In genomic region chr2:191264647-191265079, GRCh38 we compare ENCODE assay signal across 1 cellular context.
TF ChIP-seq lines count a peak whose summit lies in the region.

No MANE protein-coding gene starts in this region.

TF ChIP-seq in SK-N-SH, 30 proteins besides CTCF, POLR2A, EP300 and RAD21 (continued from another document):
- TF ChIP-seq, protein P1, sequence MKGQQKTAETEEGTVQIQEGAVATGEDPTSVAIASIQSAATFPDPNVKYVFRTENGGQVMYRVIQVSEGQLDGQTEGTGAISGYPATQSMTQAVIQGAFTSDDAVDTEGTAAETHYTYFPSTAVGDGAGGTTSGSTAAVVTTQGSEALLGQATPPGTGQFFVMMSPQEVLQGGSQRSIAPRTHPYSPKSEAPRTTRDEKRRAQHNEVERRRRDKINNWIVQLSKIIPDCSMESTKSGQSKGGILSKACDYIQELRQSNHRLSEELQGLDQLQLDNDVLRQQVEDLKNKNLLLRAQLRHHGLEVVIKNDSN (IDR thresholded peaks at IDR 0.05; ENCODE audit: borderline replicate concordance, low read depth) = no peak
- TF ChIP-seq USF2 (IDR thresholded peaks at IDR 0.05; ENCODE audit: borderline replicate concordance, low read depth, low read length) = no peak
- TF ChIP-seq TCF12 (IDR thresholded peaks at IDR 0.05) = peak; percentile 85
- TF ChIP-seq RXRA (IDR thresholded peaks at IDR 0.05; ENCODE audit: borderline replicate concordance, low read depth) = peak; percentile 42; the same call in 1 of the 2 replicates
- TF ChIP-seq MXI1 (IDR thresholded peaks at IDR 0.05; ENCODE audit: low read depth, low read length) = no peak
- no peak for TF ChIP-seq RFX5 (IDR thresholded peaks at IDR 0.05; ENCODE audit: low read length)
- TF ChIP-seq, protein P2, sequence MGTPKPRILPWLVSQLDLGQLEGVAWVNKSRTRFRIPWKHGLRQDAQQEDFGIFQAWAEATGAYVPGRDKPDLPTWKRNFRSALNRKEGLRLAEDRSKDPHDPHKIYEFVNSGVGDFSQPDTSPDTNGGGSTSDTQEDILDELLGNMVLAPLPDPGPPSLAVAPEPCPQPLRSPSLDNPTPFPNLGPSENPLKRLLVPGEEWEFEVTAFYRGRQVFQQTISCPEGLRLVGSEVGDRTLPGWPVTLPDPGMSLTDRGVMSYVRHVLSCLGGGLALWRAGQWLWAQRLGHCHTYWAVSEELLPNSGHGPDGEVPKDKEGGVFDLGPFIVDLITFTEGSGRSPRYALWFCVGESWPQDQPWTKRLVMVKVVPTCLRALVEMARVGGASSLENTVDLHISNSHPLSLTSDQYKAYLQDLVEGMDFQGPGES (IDR thresholded peaks at IDR 0.05; ENCODE audit: low read depth, low read length) = no peak
- TF ChIP-seq YY1 (IDR thresholded peaks at IDR 0.05; ENCODE audit: low read depth) = no peak
- TF ChIP-seq POLR2AphosphoS5 (IDR thresholded peaks at IDR 0.05; ENCODE audit: low read depth, low read length) = peak; percentile 13; the same call in 1 of the 2 replicates
- TF ChIP-seq NFIC (IDR thresholded peaks at IDR 0.05; ENCODE audit: borderline replicate concordance) = peak; percentile 91
- 0 out of 2 replicates have a peak, but pooled peaks have one; percentile 15 for TF ChIP-seq FOXM1 (IDR thresholded peaks at IDR 0.05; ENCODE audit: low read depth)
- TF ChIP-seq JUND (IDR thresholded peaks at IDR 0.05) = peak; percentile 77
- no peak for TF ChIP-seq NRF1 (IDR thresholded peaks at IDR 0.05; ENCODE audit: low read depth, low read length)
- TF ChIP-seq SMC3 (IDR thresholded peaks at IDR 0.05; ENCODE audit: low read depth, low read length) = no peak
- no peak for TF ChIP-seq EZH2phosphoT487 (IDR thresholded peaks at IDR 0.05; ENCODE audit: borderline replicate concordance, low read depth)
- no peak for TF ChIP-seq GABPA (IDR thresholded peaks at IDR 0.05; ENCODE audit: low read depth)
- TF ChIP-seq, protein P3, sequence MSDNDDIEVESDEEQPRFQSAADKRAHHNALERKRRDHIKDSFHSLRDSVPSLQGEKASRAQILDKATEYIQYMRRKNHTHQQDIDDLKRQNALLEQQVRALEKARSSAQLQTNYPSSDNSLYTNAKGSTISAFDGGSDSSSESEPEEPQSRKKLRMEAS (IDR thresholded peaks at IDR 0.05; ENCODE audit: low read depth) = 0 out of 2 replicates have a peak, but pooled peaks have one; percentile 21
- no peak for TF ChIP-seq RCOR1 (IDR thresholded peaks at IDR 0.05; ENCODE audit: low read length)
- TF ChIP-seq TAF1 (IDR thresholded peaks at IDR 0.05; ENCODE audit: borderline replicate concordance, low read depth, low read length) = no peak
- TF ChIP-seq TEAD4 (IDR thresholded peaks at IDR 0.05; ENCODE audit: borderline replicate concordance, insufficient read depth) = peak; percentile 83
